Comparison of ENCODE assay signal across 15 cellular contexts in genomic region chr11:92870241-92870826, GRCh38.
"Had no signal": no experiment of that assay in that cellular context is flagged by ENCODE, and none has a peak within 500 bp of the region (broad histone marks: within the 10 kb centered on the region; RNA-seq: fewer than 3 reads in every experiment).

No MANE protein-coding gene starts in this region.

- H3K36me3 ChIP-seq: breast epithelium, esophagus squamous epithelium, stomach, thoracic aorta, upper lobe of right lung had no signal

- H3K27me3 ChIP-seq: breast epithelium, esophagus squamous epithelium, stomach, upper lobe of right lung had no signal

- H3K27ac ChIP-seq: breast epithelium, esophagus squamous epithelium, stomach, thoracic aorta, upper lobe of right lung had no signal

- ATAC-seq: activated CD8-positive, alpha-beta T cell treated with anti-CD3 and anti-CD28 coated beads for 36 hours; activated T-helper 17 cell treated with anti-CD3 and anti-CD28 coated beads, Interleukin-2, amount 50 U/mL, for 72 hours; left lobe of liver; upper lobe of right lung had no signal

- DNase-seq: activated CD4-positive, alpha-beta T cell treated with anti-CD3 and anti-CD28 coated beads, Interleukin-2, amount 10 ng/mL, durations not matched to agents 24 days and 14 days; activated CD8-positive, alpha-beta T cell treated with anti-CD3 and anti-CD28 coated beads for 36 hours; activated naive CD4-positive, alpha-beta T cell treated with anti-CD3 and anti-CD28 coated beads for 36 hours; activated T-cell treated with anti-CD3 and anti-CD28 coated beads, Interleukin-2, amount 50 U/mL, for 1 hour; effector CD8-positive, alpha-beta T cell; esophagus squamous epithelium; foreskin fibroblast; glutamatergic neuron; kidney; stomach; upper lobe of right lung had no signal

- H3K4me3 ChIP-seq: breast epithelium, esophagus squamous epithelium, stomach, thoracic aorta, upper lobe of right lung had no signal
